In the genomic region with DNA sequence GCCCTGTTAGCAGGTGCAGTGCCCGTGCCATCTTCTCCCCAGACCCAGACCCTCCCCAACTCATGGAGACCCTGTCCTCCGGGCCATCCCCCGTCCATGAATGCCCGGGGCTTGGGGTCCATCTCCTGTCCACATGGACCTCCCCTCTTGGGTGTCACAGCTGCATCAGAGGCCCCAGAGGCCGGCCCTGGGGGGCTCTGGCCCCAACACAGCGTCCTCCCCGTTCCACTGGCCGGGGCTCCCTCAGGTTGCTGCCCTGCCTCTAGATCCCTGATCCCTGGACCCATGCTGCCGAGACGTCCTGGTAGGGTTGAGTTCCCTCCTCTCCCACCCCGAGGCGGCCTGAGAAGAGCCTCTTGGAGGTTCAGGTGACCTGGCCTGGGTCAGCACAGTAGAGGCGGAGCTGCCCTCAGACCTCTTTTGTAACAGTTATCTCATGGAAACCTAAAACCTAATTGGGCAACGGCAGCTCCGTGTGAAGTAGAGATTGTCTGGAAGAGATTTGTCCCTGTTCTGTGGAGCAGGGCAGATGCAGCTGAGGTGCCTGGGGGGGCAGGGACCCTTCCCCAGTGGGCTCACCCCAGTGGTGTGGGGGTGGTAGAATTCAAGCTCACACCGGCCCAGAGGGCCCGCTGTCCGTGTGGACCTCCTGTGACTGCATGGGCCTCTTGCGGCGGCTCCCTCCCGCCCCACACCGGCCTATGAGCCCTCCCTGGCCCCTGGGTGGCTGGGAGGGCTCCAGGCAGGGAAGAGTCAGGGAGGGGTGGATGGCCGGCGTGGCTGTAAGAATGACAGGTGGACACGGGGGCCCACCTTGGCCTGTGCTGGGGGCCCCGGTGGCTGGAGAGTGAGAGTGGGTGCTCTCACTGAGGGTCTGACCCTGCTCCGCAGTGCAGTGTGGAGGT, we compare ENCODE assay signal across 15 cellular contexts. TPM values are rescaled to one million over a fixed set of nuclear protein-coding genes. Genes with fewer than 3 reads are reported as not detected.
DNase-seq lines count a peak whose midpoint lies in the region; ATAC-seq and TF ChIP-seq lines count a peak whose summit lies in the region.
"Had no signal": no experiment of that assay in that cellular context is flagged by ENCODE, and none has a peak within 500 bp of the region (broad histone marks: within the 10 kb centered on the region; RNA-seq: fewer than 3 reads in every experiment).

No MANE protein-coding gene starts in this region.

- peaks cover 8% of the 10 kb centered on the region for H3K36me3 Mint-ChIP-seq in neural progenitor cell

- peaks cover 73% of the 10 kb centered on the region for H3K4me1 ChIP-seq in left ventricle myocardium inferior
- peaks cover 0 to 74% of the 10 kb centered on the region in 2 donors for H3K4me1 ChIP-seq in right atrium auricular region
- H3K4me1 ChIP-seq in neural progenitor cell, result peaks cover 11% of the 10 kb centered on the region
- H3K4me1 ChIP-seq in aorta (ENCODE audit: control insufficient read depth in 1 of 2, insufficient read depth in 2 of 2, low read length in 2 of 2), result no peaks in the 10 kb centered on the region

- ATAC-seq in Right ventricle myocardium inferior (peak; percentile 8), aorta (ENCODE audit: low FRiP score) (peak; percentile 26)
- ATAC-seq: activated CD8-positive, alpha-beta T cell treated with anti-CD3 and anti-CD28 coated beads, Interleukin-2, amount 10 ng/mL, durations not matched to agents 7 days and 5 days had no signal

- DNase-seq in Right ventricle myocardium inferior (ENCODE audit: missing footprints), result peak; percentile 44
- DNase-seq in left ventricle myocardium inferior, result no peak
- DNase-seq in right atrium auricular region (ENCODE audit: low spot score), result no peak
- DNase-seq in neural progenitor cell (ENCODE audit: low spot score), result no peak
- DNase-seq in aorta, result no peak
- DNase-seq in NOMO-1 (lab: John Stamatoyannopoulos, UW; ENCODE audit: unreplicated experiment in 2 of 2), result no peak
- DNase-seq in activated CD4-positive, CD25-positive, alpha-beta regulatory T cell (lab: John Stamatoyannopoulos, UW), result no peak
- no peak for DNase-seq in NCI-H2029 (lab: John Stamatoyannopoulos, UW)
- DNase-seq: activated CD8-positive, alpha-beta T cell treated with anti-CD3 and anti-CD28 coated beads, Interleukin-2, amount 10 ng/mL, durations not matched to agents 7 days and 5 days; amygdala; islet precursor cell; NCI-H2107; NCI-H526 treated with DMSO at 0.1 percent for 48 hours; stimulated activated CD4-positive, alpha-beta T cell treated with anti-CD3 and anti-CD28 coated beads, Interleukin-15, amount 100 ng/mL, for 24 hours had no signal

- peaks cover 6% of the 10 kb centered on the region for H3F3A ChIP-seq in neural progenitor cell (ENCODE audit: low read depth)

- H3K4me3 Mint-ChIP-seq in neural progenitor cell, result no peak overlapping the region
- H3K4me3 Mint-ChIP-seq: activated CD8-positive, alpha-beta T cell treated with anti-CD3 and anti-CD28 coated beads, Interleukin-2, amount 10 ng/mL, durations not matched to agents 7 days and 5 days; activated T-helper 1 cell treated with anti-CD3 and anti-CD28 coated beads, Interleukin-12 subunit alpha, Interleukin-12 subunit beta, Interleukin-2, Interleukin-4 antibody, amounts not matched to agents 30 ng/mL and 10 ng/mL and 1 ng/mL, durations not matched to agents 14 hours and 24 hours and 36 hours had no signal

- H3K9me3 ChIP-seq in left ventricle myocardium inferior (replicated peaks) (no peaks in the 10 kb centered on the region), right atrium auricular region (no peaks in the 10 kb centered on the region), neural progenitor cell (ENCODE audit: low read depth) (no peaks in the 10 kb centered on the region), aorta (ENCODE audit: control insufficient read depth, low read length) (no peaks in the 10 kb centered on the region)

- no peak overlapping the region for H3K27ac Mint-ChIP-seq in neural progenitor cell
- H3K27ac Mint-ChIP-seq: activated CD8-positive, alpha-beta T cell treated with anti-CD3 and anti-CD28 coated beads, Interleukin-2, amount 10 ng/mL, durations not matched to agents 7 days and 5 days; activated T-helper 1 cell treated with anti-CD3 and anti-CD28 coated beads, Interleukin-12 subunit alpha, Interleukin-12 subunit beta, Interleukin-2, Interleukin-4 antibody, amounts not matched to agents 30 ng/mL and 10 ng/mL and 1 ng/mL, durations not matched to agents 14 hours and 24 hours and 36 hours had no signal

- intact Hi-C loops in Right ventricle myocardium inferior (cut with DNase I) (no loop called here), left ventricle myocardium inferior (cut with micrococcal nuclease) (no loop called here), aorta (cut with DNase I) (no loop called here)

- TF ChIP-seq CTCF in left ventricle myocardium inferior (IDR thresholded peaks at IDR 0.05; ENCODE audit: borderline replicate concordance), result no peak
- TF ChIP-seq CTCF in right atrium auricular region (IDR thresholded peaks at IDR 0.05), result no peak
- TF ChIP-seq CTCF in neural progenitor cell (IDR thresholded peaks at IDR 0.05), result no peak

- no peak overlapping the region for H2AFZ ChIP-seq in neural progenitor cell (replicated peaks)

- peak overlapping the region; percentile 5 for H3K4me2 ChIP-seq in neural progenitor cell

- 70 to 78% methylated on average over 25 to 27 of the region's 27 CpGs for WGBS in aorta, 2 donors

- H3K27me3 ChIP-seq in left ventricle myocardium inferior (ENCODE audit: low read depth) (no peaks in the 10 kb centered on the region), right atrium auricular region (no peaks in the 10 kb centered on the region), neural progenitor cell (no peaks in the 10 kb centered on the region), aorta (ENCODE audit: control insufficient read depth in 1 of 2, insufficient read depth in 2 of 2, low read length in 1 of 2) (no peaks in the 10 kb centered on the region)

- peaks cover 31% of the 10 kb centered on the region for H4K20me1 ChIP-seq in neural progenitor cell (ENCODE audit: low read depth)

- no peak overlapping the region for H3K4me3 ChIP-seq in left ventricle myocardium inferior
- no peak overlapping the region for H3K4me3 ChIP-seq in right atrium auricular region
- H3K4me3 ChIP-seq in neural progenitor cell, result no peak overlapping the region
- no peak overlapping the region for H3K4me3 ChIP-seq in aorta (ENCODE audit: low read length in 2 of 2)

- H3K36me3 ChIP-seq in left ventricle myocardium inferior (no peaks in the 10 kb centered on the region), right atrium auricular region (no peaks in the 10 kb centered on the region), neural progenitor cell (no peaks in the 10 kb centered on the region), aorta (ENCODE audit: control insufficient read depth in 1 of 2, insufficient read depth in 2 of 2, low read length in 1 of 2) (no peaks in the 10 kb centered on the region)

- H3K9me3 Mint-ChIP-seq in neural progenitor cell, result peaks cover 4% of the 10 kb centered on the region
- H3K9me3 Mint-ChIP-seq: activated T-helper 1 cell treated with anti-CD3 and anti-CD28 coated beads, Interleukin-12 subunit alpha, Interleukin-12 subunit beta, Interleukin-2, Interleukin-4 antibody, amounts not matched to agents 30 ng/mL and 10 ng/mL and 1 ng/mL, durations not matched to agents 14 hours and 24 hours and 36 hours had no signal

- H3K79me2 ChIP-seq in neural progenitor cell (ENCODE audit: low read depth), result peaks cover 66% of the 10 kb centered on the region

- H3K27ac ChIP-seq in left ventricle myocardium inferior (replicated peaks), result no peak overlapping the region
- peak overlapping the region; percentile 37 to 49 for H3K27ac ChIP-seq in right atrium auricular region
- no peak overlapping the region for H3K27ac ChIP-seq in neural progenitor cell
- no peak overlapping the region for H3K27ac ChIP-seq in aorta (ENCODE audit: low read depth in 1 of 2, low read length in 2 of 2)

- peaks cover 2% of the 10 kb centered on the region for H3K27me3 Mint-ChIP-seq in neural progenitor cell (ENCODE audit: insufficient read depth, low read depth)

- no peak overlapping the region for H3K9ac ChIP-seq in neural progenitor cell

- H3K4me1 Mint-ChIP-seq in neural progenitor cell, result peaks cover 19% of the 10 kb centered on the region

RNA-seq across cellular contexts. Expression of gene SKI, which starts 56.1 kb away (rescaled TPM):
- total RNA-seq in Right ventricle myocardium inferior (38.5 TPM), left ventricle myocardium inferior (37.9 TPM), right atrium auricular region (10 to 100 TPM; 36.7 to 57.2 TPM), neural progenitor cell (ENCODE audit: low replicate concordance) (7.4 and 15.7 TPM in 2 replicates), aorta (100 to 1,000 TPM; 114 to 129 TPM)
- 10 to 100 TPM; 20.7 to 34.7 TPM for polyA plus RNA-seq in aorta

Comparison
In these comparisons a context has a peak if more than half of its experiments do, and no peak if none do; other contexts are left out.
1. H3K27ac ChIP-seq: peak in right atrium auricular region (2 of 2); none in left ventricle myocardium inferior (single experiment), neural progenitor cell (single experiment) and aorta (0 of 2).